Comparison of ENCODE assay signal across 8 cellular contexts in the genomic region with DNA sequence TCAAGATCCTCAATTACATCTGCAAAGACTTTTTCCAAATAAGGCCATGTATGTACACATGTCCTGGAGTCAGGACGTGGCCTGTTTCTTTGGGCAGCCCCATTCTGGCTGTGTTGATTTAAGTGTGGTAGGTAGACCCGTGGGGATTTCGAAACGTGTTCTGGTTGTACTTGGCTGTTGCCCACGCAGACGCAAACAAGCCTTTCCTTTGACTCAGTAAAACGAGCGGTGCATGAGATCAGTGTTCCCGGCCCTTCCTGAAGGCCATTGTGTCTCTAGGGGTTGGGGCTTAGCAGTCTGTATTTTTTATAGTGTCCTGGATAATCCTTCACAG.
DNase-seq lines count a peak whose midpoint lies in the region; ATAC-seq and TF ChIP-seq lines count a peak whose summit lies in the region.

No MANE protein-coding gene starts in this region.

- BruUV-seq in mammary epithelial cell (replicated peaks; lab: Mats Ljungman, UMichigan): no TSS peak

- 90% methylated on average over 9 of the region's 9 CpGs for WGBS in HUES64
- 2% methylated on average over 9 of the region's 9 CpGs for WGBS in mammary epithelial cell (ENCODE audit: low coverage, missing lambda C conversion rate)

- no peaks in the 10 kb centered on the region for H4K20me1 ChIP-seq in mammary epithelial cell (ENCODE audit: insufficient read depth, low read length)

- TF ChIP-seq CTCF in AG09309 (IDR thresholded peaks at IDR 0.05; ENCODE audit: control insufficient read depth, insufficient read depth, low read depth, low read length, missing control alignments): no peak
- TF ChIP-seq CTCF in mammary epithelial cell (conservative IDR thresholded peaks at IDR 0.05 in 1 of 2, IDR thresholded peaks at IDR 0.05 in 1 of 2; ENCODE audit: extremely low read depth in 1 of 2, insufficient read depth in 1 of 2, low read depth in 1 of 2, low read length in 2 of 2): no peak

- H3K4me2 ChIP-seq in mammary epithelial cell (ENCODE audit: insufficient read depth, low read depth, low read length): no peak overlapping the region

- H3K4me1 ChIP-seq in HUES64 (ENCODE audit: insufficient read depth, low read length) (peaks cover 4% of the 10 kb centered on the region; the same call in 1 of the 2 replicates), mammary epithelial cell (ENCODE audit: insufficient read depth, low read length) (peaks cover 35% of the 10 kb centered on the region)

- dilution Hi-C loops in mammary epithelial cell (cut with HindIII; ENCODE audit: low sequenced_read_pairs): no loop called here

- ATAC-seq in HG02870 (IDR thresholded peaks at IDR 0.05; ENCODE audit: unreplicated experiment): no peak

- H3K27ac ChIP-seq in HUES64 (ENCODE audit: low read depth, low read length) (0 out of 2 replicates have a peak overlapping the region, but pooled peaks have one; percentile 12), mammary epithelial cell (ENCODE audit: insufficient read depth, low read depth, low read length) (peak overlapping the region; percentile 21)

- no peak overlapping the region for H2AFZ ChIP-seq in mammary epithelial cell (ENCODE audit: low read depth, low read length)

- no peaks in the 10 kb centered on the region for H3K79me2 ChIP-seq in mammary epithelial cell (ENCODE audit: insufficient read depth, low read length)

- H3K9ac ChIP-seq in HUES64 (ENCODE audit: low read depth, low read length) (no peak overlapping the region), mammary epithelial cell (ENCODE audit: insufficient read depth, low read length) (no peak overlapping the region)

- no peaks in the 10 kb centered on the region for H3K27me3 ChIP-seq in HUES64 (ENCODE audit: insufficient read depth, low read length)
- H3K27me3 ChIP-seq in mammary epithelial cell (ENCODE audit: insufficient read depth, low read length): no peaks in the 10 kb centered on the region

- intact Hi-C loops in mammary epithelial cell (cut with micrococcal nuclease): loop anchor here (2.0 kb wide), 1 partner anchor 321 kb away; no protein-coding TSS in a partner anchor

- H3K9me3 ChIP-seq in HUES64 (ENCODE audit: insufficient read depth, low read depth, low read length) (no peaks in the 10 kb centered on the region), mammary epithelial cell (replicated peaks; ENCODE audit: insufficient read depth, low read length) (no peaks in the 10 kb centered on the region)

- in situ Hi-C loops in mammary epithelial cell (cut with MboI; ENCODE audit: low sequenced_read_pairs in 2 of 2): loop anchor here in 1 of 2 donors (5.0 kb wide), 1 partner anchor 70 kb away; no protein-coding TSS in a partner anchor

- DNase-seq in AG09309 (ENCODE audit: low read depth): peak; percentile 89
- peak; percentile 95 for DNase-seq in mammary epithelial cell
- DNase-seq in midbrain (lab: John Stamatoyannopoulos, UW): peak; percentile 35
- DNase-seq in COR-L47 (lab: John Stamatoyannopoulos, UW): no peak
- no peak for DNase-seq in stimulated activated CD4-positive, alpha-beta T cell treated with anti-CD3 and anti-CD28 coated beads, Interleukin-4, amount 100 ng/mL, for 1 hour
- no peak for DNase-seq in NCI-H1417 treated with DMSO at 0.1 percent for 48 hours (lab: John Stamatoyannopoulos, UW)

- H3K4me3 ChIP-seq in AG09309 (ENCODE audit: control insufficient read depth, low read depth, low read length) (no peak overlapping the region), HUES64 (ENCODE audit: low read length) (no peak overlapping the region), mammary epithelial cell (replicated peaks in 1 of 3; ENCODE audit: insufficient read depth in 1 of 3, low read depth in 2 of 3, low read length in 3 of 3) (no peak overlapping the region)

- H3K36me3 ChIP-seq in HUES64 (ENCODE audit: insufficient read depth, low read length): peaks cover 30% of the 10 kb centered on the region
- peaks cover 14% of the 10 kb centered on the region for H3K36me3 ChIP-seq in mammary epithelial cell (ENCODE audit: insufficient read depth, low read length)

- CTCF ChIA-PET in mammary epithelial cell (lab: Charles Lee; ENCODE audit: low non-redundant PET): interaction anchor here (0.6 kb wide), 1 partner anchor 64 kb away, joined by 5 read pairs; no protein-coding TSS in a partner anchor

Comparison
In these comparisons a context has a peak if more than half of its experiments do, and no peak if none do; other contexts are left out.
1. DNase-seq: peak in AG09309 (single experiment), mammary epithelial cell (single experiment) and midbrain (single experiment); none in COR-L47 (single experiment), stimulated activated CD4-positive, alpha-beta T cell treated with anti-CD3 and anti-CD28 coated beads, Interleukin-4, amount 100 ng/mL, for 1 hour (single experiment) and NCI-H1417 treated with DMSO at 0.1 percent for 48 hours (single experiment).